In genomic region chr7:2658941-2659340, GRCh38 we compare ENCODE assay signal across 28 cellular contexts. TPM values are rescaled to one million over a fixed set of nuclear protein-coding genes. Genes with fewer than 3 reads are reported as not detected.
"Had no signal": no experiment of that assay in that cellular context is flagged by ENCODE, and none has a peak within 500 bp of the region (broad histone marks: within the 10 kb centered on the region; RNA-seq: fewer than 3 reads in every experiment).

No MANE protein-coding gene starts in this region.

- H3K9me3 ChIP-seq: ascending aorta, breast epithelium, colonic mucosa had no signal

- H3K4me3 ChIP-seq: ascending aorta, breast epithelium, cardiac muscle cell, colonic mucosa had no signal

- ATAC-seq: activated CD4-positive, alpha-beta T cell treated with anti-CD3 and anti-CD28 coated beads for 36 hours; activated naive CD4-positive, alpha-beta T cell treated with anti-CD3 and anti-CD28 coated beads, Interleukin-2, amount 50 U/mL, for 72 hours; activated T-cell treated with anti-CD3 and anti-CD28 coated beads, Interleukin-2, amount 50 U/mL, for 72 hours; esophagus mucosa had no signal

- H3K27ac ChIP-seq: ascending aorta, breast epithelium, cardiac muscle cell, colonic mucosa had no signal

- H3K27ac Mint-ChIP-seq: activated CD4-positive, alpha-beta memory T cell treated with anti-CD3 and anti-CD28 coated beads, Interleukin-2, amount 10 ng/mL, durations not matched to agents 7 days and 5 days; activated CD4-positive, alpha-beta T cell treated with anti-CD3 and anti-CD28 coated beads for 36 hours; activated CD4-positive, alpha-beta T cell treated with anti-CD3 and anti-CD28 coated beads, Interleukin-2, amount 10 ng/mL, durations not matched to agents 7 days and 5 days; activated naive CD4-positive, alpha-beta T cell treated with anti-CD3 and anti-CD28 coated beads, Interleukin-2, amount 10 ng/mL, durations not matched to agents 7 days and 5 days; activated naive CD4-positive, alpha-beta T cell treated with anti-CD3 and anti-CD28 coated beads, Interleukin-2, amount 50 U/mL, for 72 hours; activated naive CD8-positive, alpha-beta T cell treated with anti-CD3 and anti-CD28 coated beads, Interleukin-2, amount 10 ng/mL, durations not matched to agents 7 days and 5 days; activated T-cell treated with anti-CD3 and anti-CD28 coated beads, Interleukin-2, amount 50 U/mL, for 24 hours; activated T-cell treated with anti-CD3 and anti-CD28 coated beads, Interleukin-2, amount 50 U/mL, for 72 hours; brain; endodermal cell had no signal

- H3K36me3 ChIP-seq: breast epithelium, colonic mucosa had no signal

- H3K36me3 Mint-ChIP-seq: activated naive CD4-positive, alpha-beta T cell treated with anti-CD3 and anti-CD28 coated beads, Interleukin-2, amount 10 ng/mL, durations not matched to agents 7 days and 5 days; activated naive CD4-positive, alpha-beta T cell treated with anti-CD3 and anti-CD28 coated beads, Interleukin-2, amount 50 U/mL, for 72 hours had no signal

- H3K27me3 Mint-ChIP-seq: activated CD4-positive, alpha-beta memory T cell treated with anti-CD3 and anti-CD28 coated beads, Interleukin-2, amount 10 ng/mL, durations not matched to agents 7 days and 5 days; activated CD4-positive, alpha-beta T cell treated with anti-CD3 and anti-CD28 coated beads for 36 hours; activated CD4-positive, alpha-beta T cell treated with anti-CD3 and anti-CD28 coated beads, Interleukin-2, amount 10 ng/mL, durations not matched to agents 7 days and 5 days; activated naive CD4-positive, alpha-beta T cell treated with anti-CD3 and anti-CD28 coated beads, Interleukin-2, amount 10 ng/mL, durations not matched to agents 7 days and 5 days; activated naive CD8-positive, alpha-beta T cell treated with anti-CD3 and anti-CD28 coated beads, Interleukin-2, amount 10 ng/mL, durations not matched to agents 7 days and 5 days; activated T-cell treated with anti-CD3 and anti-CD28 coated beads, Interleukin-2, amount 50 U/mL, for 24 hours had no signal

- H3K4me1 ChIP-seq: ascending aorta, breast epithelium, colonic mucosa had no signal

- FAIRE-seq: frontal cortex had no signal

- H3K4me3 Mint-ChIP-seq: activated CD4-positive, alpha-beta memory T cell treated with anti-CD3 and anti-CD28 coated beads, Interleukin-2, amount 10 ng/mL, durations not matched to agents 7 days and 5 days; activated CD4-positive, alpha-beta T cell treated with anti-CD3 and anti-CD28 coated beads for 36 hours; activated CD4-positive, alpha-beta T cell treated with anti-CD3 and anti-CD28 coated beads, Interleukin-2, amount 10 ng/mL, durations not matched to agents 7 days and 5 days; activated naive CD4-positive, alpha-beta T cell treated with anti-CD3 and anti-CD28 coated beads, Interleukin-2, amount 10 ng/mL, durations not matched to agents 7 days and 5 days; activated naive CD8-positive, alpha-beta T cell treated with anti-CD3 and anti-CD28 coated beads, Interleukin-2, amount 10 ng/mL, durations not matched to agents 7 days and 5 days; activated T-cell treated with anti-CD3 and anti-CD28 coated beads, Interleukin-2, amount 50 U/mL, for 24 hours; activated T-cell treated with anti-CD3 and anti-CD28 coated beads, Interleukin-2, amount 50 U/mL, for 72 hours; brain; endodermal cell had no signal

- H3K4me1 Mint-ChIP-seq: activated CD4-positive, alpha-beta memory T cell treated with anti-CD3 and anti-CD28 coated beads, Interleukin-2, amount 10 ng/mL, durations not matched to agents 7 days and 5 days; activated CD4-positive, alpha-beta T cell treated with anti-CD3 and anti-CD28 coated beads for 36 hours; activated CD4-positive, alpha-beta T cell treated with anti-CD3 and anti-CD28 coated beads, Interleukin-2, amount 10 ng/mL, durations not matched to agents 7 days and 5 days; activated naive CD4-positive, alpha-beta T cell treated with anti-CD3 and anti-CD28 coated beads, Interleukin-2, amount 10 ng/mL, durations not matched to agents 7 days and 5 days; brain; endodermal cell had no signal

- H3K27me3 ChIP-seq: ascending aorta, breast epithelium, cardiac muscle cell, colonic mucosa had no signal

- H3K9me3 Mint-ChIP-seq: activated CD4-positive, alpha-beta memory T cell treated with anti-CD3 and anti-CD28 coated beads, Interleukin-2, amount 10 ng/mL, durations not matched to agents 7 days and 5 days; activated CD4-positive, alpha-beta T cell treated with anti-CD3 and anti-CD28 coated beads, Interleukin-2, amount 10 ng/mL, durations not matched to agents 7 days and 5 days; activated naive CD4-positive, alpha-beta T cell treated with anti-CD3 and anti-CD28 coated beads, Interleukin-2, amount 10 ng/mL, durations not matched to agents 7 days and 5 days; activated naive CD4-positive, alpha-beta T cell treated with anti-CD3 and anti-CD28 coated beads, Interleukin-2, amount 50 U/mL, for 72 hours; activated naive CD8-positive, alpha-beta T cell treated with anti-CD3 and anti-CD28 coated beads, Interleukin-2, amount 10 ng/mL, durations not matched to agents 7 days and 5 days; activated T-cell treated with anti-CD3 and anti-CD28 coated beads, Interleukin-2, amount 50 U/mL, for 24 hours; activated T-cell treated with anti-CD3 and anti-CD28 coated beads, Interleukin-2, amount 50 U/mL, for 72 hours; brain; endodermal cell had no signal

- DNase-seq: activated CD4-positive, alpha-beta memory T cell treated with anti-CD3 and anti-CD28 coated beads, Interleukin-2, amount 10 ng/mL, durations not matched to agents 7 days and 5 days; activated CD4-positive, alpha-beta T cell treated with anti-CD3 and anti-CD28 coated beads for 36 hours; activated CD4-positive, alpha-beta T cell treated with anti-CD3 and anti-CD28 coated beads, Interleukin-2, amount 10 ng/mL, durations not matched to agents 7 days and 5 days; activated CD4-positive, alpha-beta T cell treated with anti-CD3 and anti-CD28 coated beads, Interleukin-2, amount 50 U/mL, for 4 hours; activated CD4-positive, CD25-positive, alpha-beta regulatory T cell; activated CD4-positive, CD25-positive, alpha-beta regulatory T cell treated with anti-CD3 and anti-CD28 coated beads, Interleukin-2, amount 50 U/mL, for 72 hours; activated CD8-positive, alpha-beta memory T cell treated with anti-CD3 and anti-CD28 coated beads, Interleukin-2, amount 50 U/mL, for 48 hours; activated gamma-delta T cell; activated naive CD4-positive, alpha-beta T cell; activated naive CD4-positive, alpha-beta T cell treated with anti-CD3 and anti-CD28 coated beads, Interleukin-2, amount 10 ng/mL, durations not matched to agents 7 days and 5 days; activated naive CD8-positive, alpha-beta T cell treated with anti-CD3 and anti-CD28 coated beads, Interleukin-2, amount 10 ng/mL, durations not matched to agents 7 days and 5 days; activated T-cell treated with anti-CD3 and anti-CD28 coated beads for 4 hours; activated T-cell treated with anti-CD3 and anti-CD28 coated beads, Interleukin-2, amount 50 U/mL, for 24 hours; activated T-cell treated with anti-CD3 and anti-CD28 coated beads, Interleukin-2, amount 50 U/mL, for 72 hours; central memory CD4-positive, alpha-beta T cell; cerebellar nuclear complex; colonic mucosa; effector memory CD4-positive, alpha-beta T cell; endodermal cell; foreskin fibroblast; T-helper 2 cell had no signal

RNA-seq across cellular contexts. Expression of gene AMZ1, which starts 29.1 kb away (rescaled TPM):
- total RNA-seq: ascending aorta had no signal
